In genomic region chr6:104286641-104287040, GRCh38 we compare ENCODE assay signal across 12 cellular contexts.
A peak's percentile ranks its signal among the peaks of the same experiment; 100 is the strongest.
DNase-seq lines count a peak whose midpoint lies in the region; ATAC-seq and TF ChIP-seq lines count a peak whose summit lies in the region.
"Had no signal": no experiment of that assay in that cellular context is flagged by ENCODE, and none has a peak within 500 bp of the region (broad histone marks: within the 10 kb centered on the region; RNA-seq: fewer than 3 reads in every experiment).

No MANE protein-coding gene starts in this region.

- ATAC-seq in SK-N-SH treated with all-trans-retinoic acid at 6 μM for 48 hours, result no peak

- no peaks in the 10 kb centered on the region for H3K36me3 Mint-ChIP-seq in progenitor cell of endocrine pancreas (ENCODE audit: insufficient read depth)
- H3K36me3 Mint-ChIP-seq: CD14-positive monocyte; CD4-positive, alpha-beta memory T cell had no signal

- H3K79me2 ChIP-seq in SK-N-SH (ENCODE audit: insufficient read depth), result no peaks in the 10 kb centered on the region

- 64% methylated on average over 1 of the region's 1 CpG for WGBS in SK-N-SH (ENCODE audit: low lambda C conversion rate)

- POLR2A ChIA-PET in SK-N-SH (lab: Yijun Ruan, JAX), result no interaction called here

- no peaks in the 10 kb centered on the region for H3K27me3 ChIP-seq in SK-N-SH (ENCODE audit: insufficient read depth)
- H3K27me3 ChIP-seq: BLaER1 had no signal

- H3K4me1 ChIP-seq in SK-N-SH (ENCODE audit: control insufficient read depth in 1 of 2, insufficient read depth in 2 of 2, low read depth in 1 of 2, low read length in 1 of 2), result no peaks in the 10 kb centered on the region
- H3K4me1 ChIP-seq: BLaER1 had no signal

- CTCF ChIA-PET in SK-N-SH (lab: Yijun Ruan, JAX), result no interaction called here

- no peaks in the 10 kb centered on the region for H3F3A ChIP-seq in SK-N-SH (replicated peaks; ENCODE audit: insufficient read depth)

- H3K9me2 ChIP-seq in SK-N-SH, result no peaks in the 10 kb centered on the region

- H4K20me1 ChIP-seq in SK-N-SH (ENCODE audit: insufficient read depth), result no peaks in the 10 kb centered on the region
- H4K20me1 ChIP-seq: BLaER1 had no signal

- H3K4me3 ChIP-seq in SK-N-SH (ENCODE audit: low read depth in 2 of 2, low read length in 1 of 2), result no peak overlapping the region
- H3K4me3 ChIP-seq in SK-N-MC, result no peak overlapping the region
- H3K4me3 ChIP-seq: BLaER1 had no signal

- H3K4me3 Mint-ChIP-seq in progenitor cell of endocrine pancreas (ENCODE audit: low read depth), result no peak overlapping the region
- H3K4me3 Mint-ChIP-seq: CD14-positive monocyte; CD4-positive, alpha-beta memory T cell; H9 had no signal

- H3K36me3 ChIP-seq in SK-N-SH (replicated peaks in 1 of 2; ENCODE audit: control insufficient read depth in 1 of 2, insufficient read depth in 2 of 2, low read length in 1 of 2) (no peaks in the 10 kb centered on the region), SK-N-MC (ENCODE audit: insufficient read depth, low read length) (peaks cover 28% of the 10 kb centered on the region)
- H3K36me3 ChIP-seq: BLaER1 had no signal

- DNase-seq in SK-N-SH (no peak), SK-N-MC (ENCODE audit: low read depth, low spot score) (no peak), progenitor cell of endocrine pancreas (ENCODE audit: low spot score, unreplicated experiment) (no peak), anterior cingulate cortex (lab: John Stamatoyannopoulos, UW) (no peak), D341Med (ENCODE audit: low spot score) (no peak)
- no peak for DNase-seq in central memory CD4-positive, alpha-beta T cell
- DNase-seq: 8988T; CD4-positive, alpha-beta memory T cell; H9 had no signal

- H3K27ac ChIP-seq in SK-N-SH (ENCODE audit: low read depth in 2 of 2, low read length in 1 of 2) (no peak overlapping the region), SK-N-MC (peak overlapping the region; percentile 64)
- H3K27ac ChIP-seq: BLaER1 had no signal

- TF ChIP-seq EP300 in SK-N-SH (IDR thresholded peaks at IDR 0.05; ENCODE audit: borderline replicate concordance in 1 of 2, low read depth in 1 of 2, low read length in 1 of 2), result no peak

- TF ChIP-seq CTCF in SK-N-SH (IDR thresholded peaks at IDR 0.05), result no peak
- no peak for TF ChIP-seq CTCF in progenitor cell of endocrine pancreas (IDR thresholded peaks at IDR 0.05; ENCODE audit: unreplicated experiment)

- H3K9me3 Mint-ChIP-seq in progenitor cell of endocrine pancreas (ENCODE audit: low read depth), result no peaks in the 10 kb centered on the region
- H3K9me3 Mint-ChIP-seq: CD14-positive monocyte, H9 had no signal

- no peaks in the 10 kb centered on the region for H3K4me1 Mint-ChIP-seq in progenitor cell of endocrine pancreas (ENCODE audit: low read depth)
- H3K4me1 Mint-ChIP-seq: CD14-positive monocyte; CD4-positive, alpha-beta memory T cell had no signal

- H3K27ac Mint-ChIP-seq in progenitor cell of endocrine pancreas, result peak overlapping the region; percentile 6
- H3K27ac Mint-ChIP-seq: CD14-positive monocyte; CD4-positive, alpha-beta memory T cell; H9 had no signal

- no peak overlapping the region for H3K4me2 ChIP-seq in SK-N-SH
- H3K4me2 ChIP-seq: BLaER1 had no signal

- H3K9ac ChIP-seq in SK-N-SH, result no peak overlapping the region
- H3K9ac ChIP-seq in SK-N-MC (ENCODE audit: insufficient read length), result no peak overlapping the region
- H3K9ac ChIP-seq: BLaER1 had no signal

- peaks cover 3% of the 10 kb centered on the region for H3K27me3 Mint-ChIP-seq in progenitor cell of endocrine pancreas
- H3K27me3 Mint-ChIP-seq: CD4-positive, alpha-beta memory T cell had no signal

- TF ChIP-seq RAD21 in SK-N-SH (IDR thresholded peaks at IDR 0.05; ENCODE audit: low read length), result no peak

- H2AFZ ChIP-seq in SK-N-SH (ENCODE audit: low read depth), result no peak overlapping the region

- H3K9me3 ChIP-seq in SK-N-SH (no peaks in the 10 kb centered on the region), SK-N-MC (ENCODE audit: low read depth, low read length) (no peaks in the 10 kb centered on the region)
- H3K9me3 ChIP-seq: BLaER1 had no signal

TF ChIP-seq in SK-N-SH treated with all-trans-retinoic acid at 6 μM for 48 hours, 23 proteins besides CTCF, POLR2A, EP300 and RAD21:
- peak; percentile 91 for TF ChIP-seq ISL1 (CRISPR knock-in tag; IDR thresholded peaks at IDR 0.05)
- no peak for TF ChIP-seq ZNF70 (CRISPR knock-in tag; IDR thresholded peaks at IDR 0.05)
- no peak for TF ChIP-seq ESRRG (CRISPR knock-in tag; IDR thresholded peaks at IDR 0.05)
- TF ChIP-seq ZNF565 (CRISPR knock-in tag; conservative IDR thresholded peaks at IDR 0.05; ENCODE audit: low read depth), result no peak
- no peak for TF ChIP-seq CSDC2 (CRISPR knock-in tag; IDR thresholded peaks at IDR 0.05)
- TF ChIP-seq RARB (CRISPR knock-in tag; IDR thresholded peaks at IDR 0.05), result no peak
- 0 out of 2 replicates have a peak, but pooled peaks have one; percentile 11 for TF ChIP-seq GLIS3 (CRISPR knock-in tag; IDR thresholded peaks at IDR 0.05)
- TF ChIP-seq, protein P1, sequence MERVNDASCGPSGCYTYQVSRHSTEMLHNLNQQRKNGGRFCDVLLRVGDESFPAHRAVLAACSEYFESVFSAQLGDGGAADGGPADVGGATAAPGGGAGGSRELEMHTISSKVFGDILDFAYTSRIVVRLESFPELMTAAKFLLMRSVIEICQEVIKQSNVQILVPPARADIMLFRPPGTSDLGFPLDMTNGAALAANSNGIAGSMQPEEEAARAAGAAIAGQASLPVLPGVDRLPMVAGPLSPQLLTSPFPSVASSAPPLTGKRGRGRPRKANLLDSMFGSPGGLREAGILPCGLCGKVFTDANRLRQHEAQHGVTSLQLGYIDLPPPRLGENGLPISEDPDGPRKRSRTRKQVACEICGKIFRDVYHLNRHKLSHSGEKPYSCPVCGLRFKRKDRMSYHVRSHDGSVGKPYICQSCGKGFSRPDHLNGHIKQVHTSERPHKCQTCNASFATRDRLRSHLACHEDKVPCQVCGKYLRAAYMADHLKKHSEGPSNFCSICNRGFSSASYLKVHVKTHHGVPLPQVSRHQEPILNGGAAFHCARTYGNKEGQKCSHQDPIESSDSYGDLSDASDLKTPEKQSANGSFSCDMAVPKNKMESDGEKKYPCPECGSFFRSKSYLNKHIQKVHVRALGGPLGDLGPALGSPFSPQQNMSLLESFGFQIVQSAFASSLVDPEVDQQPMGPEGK (CRISPR knock-in tag; IDR thresholded peaks at IDR 0.05; ENCODE audit: borderline replicate concordance), result 0 out of 2 replicates have a peak, but pooled peaks have one; percentile 22

TF ChIP-seq in SK-N-SH, 30 proteins besides CTCF, POLR2A, EP300 and RAD21 (continues in another document):
- TF ChIP-seq MEF2A (IDR thresholded peaks at IDR 0.05; ENCODE audit: borderline replicate concordance, low read depth) (no peak), NRF1 (IDR thresholded peaks at IDR 0.05; ENCODE audit: low read depth, low read length) (no peak), TEAD4 (IDR thresholded peaks at IDR 0.05; ENCODE audit: borderline replicate concordance, insufficient read depth) (no peak), YY1 (IDR thresholded peaks at IDR 0.05; ENCODE audit: low read depth) (no peak), JUND (IDR thresholded peaks at IDR 0.05) (no peak), CHD2 (IDR thresholded peaks at IDR 0.05; ENCODE audit: low read length, partially characterized antibody) (no peak), MXI1 (IDR thresholded peaks at IDR 0.05; ENCODE audit: low read depth, low read length) (no peak), USF1 (IDR thresholded peaks at IDR 0.05; ENCODE audit: borderline replicate concordance, low read depth) (no peak), NFIC (IDR thresholded peaks at IDR 0.05; ENCODE audit: borderline replicate concordance) (no peak), SMC3 (IDR thresholded peaks at IDR 0.05; ENCODE audit: low read depth, low read length) (no peak), ELF1 (IDR thresholded peaks at IDR 0.05) (no peak), EZH2phosphoT487 (IDR thresholded peaks at IDR 0.05; ENCODE audit: borderline replicate concordance, low read depth) (no peak), GABPA (IDR thresholded peaks at IDR 0.05; ENCODE audit: low read depth) (no peak), TCF12 (IDR thresholded peaks at IDR 0.05) (no peak), FOSL2 (IDR thresholded peaks at IDR 0.05; ENCODE audit: borderline replicate concordance, low read depth) (no peak)
- TF ChIP-seq, protein P2, sequence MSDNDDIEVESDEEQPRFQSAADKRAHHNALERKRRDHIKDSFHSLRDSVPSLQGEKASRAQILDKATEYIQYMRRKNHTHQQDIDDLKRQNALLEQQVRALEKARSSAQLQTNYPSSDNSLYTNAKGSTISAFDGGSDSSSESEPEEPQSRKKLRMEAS (IDR thresholded peaks at IDR 0.05; ENCODE audit: low read depth), result no peak
- TF ChIP-seq, protein P3, sequence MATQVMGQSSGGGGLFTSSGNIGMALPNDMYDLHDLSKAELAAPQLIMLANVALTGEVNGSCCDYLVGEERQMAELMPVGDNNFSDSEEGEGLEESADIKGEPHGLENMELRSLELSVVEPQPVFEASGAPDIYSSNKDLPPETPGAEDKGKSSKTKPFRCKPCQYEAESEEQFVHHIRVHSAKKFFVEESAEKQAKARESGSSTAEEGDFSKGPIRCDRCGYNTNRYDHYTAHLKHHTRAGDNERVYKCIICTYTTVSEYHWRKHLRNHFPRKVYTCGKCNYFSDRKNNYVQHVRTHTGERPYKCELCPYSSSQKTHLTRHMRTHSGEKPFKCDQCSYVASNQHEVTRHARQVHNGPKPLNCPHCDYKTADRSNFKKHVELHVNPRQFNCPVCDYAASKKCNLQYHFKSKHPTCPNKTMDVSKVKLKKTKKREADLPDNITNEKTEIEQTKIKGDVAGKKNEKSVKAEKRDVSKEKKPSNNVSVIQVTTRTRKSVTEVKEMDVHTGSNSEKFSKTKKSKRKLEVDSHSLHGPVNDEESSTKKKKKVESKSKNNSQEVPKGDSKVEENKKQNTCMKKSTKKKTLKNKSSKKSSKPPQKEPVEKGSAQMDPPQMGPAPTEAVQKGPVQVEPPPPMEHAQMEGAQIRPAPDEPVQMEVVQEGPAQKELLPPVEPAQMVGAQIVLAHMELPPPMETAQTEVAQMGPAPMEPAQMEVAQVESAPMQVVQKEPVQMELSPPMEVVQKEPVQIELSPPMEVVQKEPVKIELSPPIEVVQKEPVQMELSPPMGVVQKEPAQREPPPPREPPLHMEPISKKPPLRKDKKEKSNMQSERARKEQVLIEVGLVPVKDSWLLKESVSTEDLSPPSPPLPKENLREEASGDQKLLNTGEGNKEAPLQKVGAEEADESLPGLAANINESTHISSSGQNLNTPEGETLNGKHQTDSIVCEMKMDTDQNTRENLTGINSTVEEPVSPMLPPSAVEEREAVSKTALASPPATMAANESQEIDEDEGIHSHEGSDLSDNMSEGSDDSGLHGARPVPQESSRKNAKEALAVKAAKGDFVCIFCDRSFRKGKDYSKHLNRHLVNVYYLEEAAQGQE (IDR thresholded peaks at IDR 0.05; ENCODE audit: low read depth, low read length), result no peak
